Comparison of ENCODE assay signal across 14 cellular contexts in the genomic region with DNA sequence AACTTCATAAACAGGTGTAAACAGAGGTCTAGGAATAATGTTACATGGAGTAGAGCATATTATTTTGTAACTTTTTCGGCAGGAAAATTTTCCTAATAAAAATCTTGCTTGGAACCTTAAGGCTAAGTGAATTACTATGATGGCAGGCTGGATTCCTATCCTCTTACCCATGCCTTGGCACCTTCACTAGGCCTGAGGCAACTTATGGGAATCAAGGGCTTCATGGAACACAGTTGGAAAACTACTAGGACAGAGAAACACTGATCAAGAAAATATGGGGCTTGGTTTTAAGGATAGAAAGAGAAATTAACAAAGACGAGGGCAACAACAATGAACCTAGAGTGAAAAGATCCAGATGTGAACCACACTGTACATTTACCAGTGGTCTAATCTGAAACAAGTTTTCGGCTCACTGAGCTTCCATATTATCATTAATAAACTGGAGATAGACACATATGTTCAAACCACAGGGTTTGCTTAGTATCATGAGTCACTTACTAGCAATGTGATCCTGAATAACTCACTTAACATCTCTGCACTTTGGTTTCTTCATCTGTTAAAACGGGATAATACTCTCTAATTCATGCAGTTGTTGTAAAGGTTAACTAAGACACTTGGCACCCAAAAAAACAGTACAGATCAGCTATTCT.
DNase-seq lines count a peak whose midpoint lies in the region; ATAC-seq and TF ChIP-seq lines count a peak whose summit lies in the region.
"Had no signal": no experiment of that assay in that cellular context is flagged by ENCODE, and none has a peak within 500 bp of the region (broad histone marks: within the 10 kb centered on the region; RNA-seq: fewer than 3 reads in every experiment).

No MANE protein-coding gene starts in this region.

- H3K36me3 ChIP-seq in Peyer's patch: no peaks in the 10 kb centered on the region
- H3K36me3 ChIP-seq: transverse colon had no signal

- no peaks in the 10 kb centered on the region for H3K27me3 ChIP-seq in Peyer's patch
- H3K27me3 ChIP-seq: transverse colon had no signal

- no peaks in the 10 kb centered on the region for H3K9me3 ChIP-seq in Peyer's patch
- H3K9me3 ChIP-seq: transverse colon had no signal

- TF ChIP-seq POLR2A in Peyer's patch (IDR thresholded peaks at IDR 0.05): no peak

- in situ Hi-C loops in GM13977 (cut with MboI; ENCODE audit: low pct_unique_long_range_greater_than_20kb, low sequenced_read_pairs, unreplicated experiment): no loop called here

- peak; percentile 79 for DNase-seq in A172 (ENCODE audit: low spot score)
- DNase-seq in H4 (ENCODE audit: low spot score): peak; percentile 30
- peak; percentile 27 for DNase-seq in T1000 (lab: John Stamatoyannopoulos, UW)
- peak; percentile 91 for DNase-seq in fibroblast of villous mesenchyme (ENCODE audit: low read depth)
- DNase-seq in GM13977 (ENCODE audit: low spot score): no peak
- DNase-seq in stimulated activated CD4-positive, alpha-beta T cell treated with anti-CD3 and anti-CD28 coated beads, Interleukin-12 subunit alpha, Interleukin-12 subunit beta, amount 100 ng/mL, for 4 hours: no peak
- no peak for DNase-seq in Peyer's patch
- DNase-seq: activated naive CD8-positive, alpha-beta T cell treated with anti-CD3 and anti-CD28 coated beads for 36 hours; effector CD8-positive, alpha-beta T cell; naive B cell; NCI-H2081 treated with DMSO at 0.1 percent for 48 hours; small intestine; transverse colon had no signal

- H3K4me1 ChIP-seq in Peyer's patch: no peaks in the 10 kb centered on the region
- H3K4me1 ChIP-seq: transverse colon had no signal

- H3K27ac ChIP-seq in Peyer's patch: no peak overlapping the region
- H3K27ac ChIP-seq: transverse colon had no signal

- H3K4me3 ChIP-seq in fibroblast of villous mesenchyme (ENCODE audit: low read depth, low read length): no peak overlapping the region
- H3K4me3 ChIP-seq in Peyer's patch: no peak overlapping the region
- H3K4me3 ChIP-seq: transverse colon had no signal

- ATAC-seq in GM19455 (IDR thresholded peaks at IDR 0.05; ENCODE audit: unreplicated experiment): no peak

- no peak for TF ChIP-seq CTCF in fibroblast of villous mesenchyme (IDR thresholded peaks at IDR 0.05; ENCODE audit: insufficient read depth, low read depth, low read length)
- TF ChIP-seq CTCF in GM13977 (IDR thresholded peaks at IDR 0.05; ENCODE audit: extremely low read depth, insufficient read depth, missing control alignments): no peak
- no peak for TF ChIP-seq CTCF in Peyer's patch (IDR thresholded peaks at IDR 0.05)

Comparison
In these comparisons a context has a peak if more than half of its experiments do, and no peak if none do; other contexts are left out.
1. DNase-seq: peak in A172 (single experiment), H4 (single experiment), T1000 (single experiment) and fibroblast of villous mesenchyme (single experiment); none in GM13977 (single experiment), stimulated activated CD4-positive, alpha-beta T cell treated with anti-CD3 and anti-CD28 coated beads, Interleukin-12 subunit alpha, Interleukin-12 subunit beta, amount 100 ng/mL, for 4 hours (single experiment) and Peyer's patch (0 of 3).